Comparison of ENCODE assay signal across 16 cellular contexts in the genomic region with DNA sequence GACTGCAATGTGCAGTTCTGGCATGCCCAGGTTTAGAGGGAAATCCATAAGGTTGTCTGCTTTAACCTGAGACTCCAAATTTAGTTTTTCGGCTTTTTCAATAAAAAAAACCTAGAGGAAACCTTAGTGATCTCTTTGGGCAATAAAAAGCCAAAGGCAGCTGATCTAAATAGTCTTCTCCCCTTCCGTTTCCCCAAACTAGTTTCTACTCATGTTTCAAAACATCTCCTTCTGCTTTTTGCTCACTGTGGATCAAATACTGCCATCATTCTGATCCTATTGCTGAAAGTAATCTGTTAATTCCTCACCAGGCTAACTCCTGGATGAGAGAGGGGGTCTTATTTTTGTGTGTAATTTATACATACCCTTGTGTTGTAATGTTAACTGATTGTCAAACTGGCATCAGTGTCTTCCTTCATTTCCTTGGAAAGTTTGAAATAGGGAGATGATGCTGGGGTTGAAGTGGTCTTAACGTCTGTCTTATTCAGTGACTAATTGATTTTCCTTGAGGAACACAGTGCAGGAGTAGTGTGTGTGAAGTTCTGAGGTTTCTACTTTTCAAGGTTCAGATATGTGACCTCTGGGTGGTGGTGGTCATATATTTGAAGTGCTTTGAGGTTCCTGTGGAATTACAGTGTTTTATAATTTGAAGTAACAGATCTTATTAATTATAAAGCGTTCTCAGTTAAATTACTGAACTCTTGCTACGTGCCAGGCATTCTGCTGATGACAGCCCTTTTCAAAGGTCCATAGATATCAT. TPM values are rescaled to one million over a fixed set of nuclear protein-coding genes. Genes with fewer than 3 reads are reported as not detected.
A peak's percentile ranks its signal among the peaks of the same experiment; 100 is the strongest.
DNase-seq lines count a peak whose midpoint lies in the region; ATAC-seq and TF ChIP-seq lines count a peak whose summit lies in the region.
"Had no signal": no experiment of that assay in that cellular context is flagged by ENCODE, and none has a peak within 500 bp of the region (broad histone marks: within the 10 kb centered on the region; RNA-seq: fewer than 3 reads in every experiment).

No MANE protein-coding gene starts in this region.

- peaks cover 1% of the 10 kb centered on the region for H3K36me3 Mint-ChIP-seq in IgD-negative memory B cell
- H3K36me3 Mint-ChIP-seq: activated naive CD8-positive, alpha-beta T cell treated with anti-CD3 and anti-CD28 coated beads, Interleukin-2, amount 10 ng/mL, durations not matched to agents 7 days and 5 days had no signal

- TF ChIP-seq POLR2A in gastroesophageal sphincter (IDR thresholded peaks at IDR 0.05): no peak

- H3K36me3 ChIP-seq in fibroblast of lung (ENCODE audit: control insufficient read depth, insufficient read depth, low read length) (no peaks in the 10 kb centered on the region), gastroesophageal sphincter (no peaks in the 10 kb centered on the region)
- H3K36me3 ChIP-seq: esophagus muscularis mucosa had no signal

- H3K79me2 ChIP-seq in fibroblast of lung (ENCODE audit: control insufficient read depth, insufficient read depth, low read length): no peaks in the 10 kb centered on the region

- H3K9me3 ChIP-seq in fibroblast of lung (ENCODE audit: control insufficient read depth, insufficient read depth, low read depth, low read length) (no peaks in the 10 kb centered on the region), gastroesophageal sphincter (no peaks in the 10 kb centered on the region)
- H3K9me3 ChIP-seq: esophagus muscularis mucosa had no signal

- H3K27ac ChIP-seq in fibroblast of lung (ENCODE audit: insufficient read depth, low read length) (no peak overlapping the region), gastroesophageal sphincter (no peak overlapping the region)
- H3K27ac ChIP-seq: esophagus muscularis mucosa, VCaP had no signal

- no peaks in the 10 kb centered on the region for H3K27me3 Mint-ChIP-seq in IgD-negative memory B cell
- H3K27me3 Mint-ChIP-seq: activated naive CD8-positive, alpha-beta T cell treated with anti-CD3 and anti-CD28 coated beads, Interleukin-2, amount 10 ng/mL, durations not matched to agents 7 days and 5 days had no signal

- H3K9ac ChIP-seq in fibroblast of lung (ENCODE audit: insufficient read depth, low read length): no peak overlapping the region

- H3K4me2 ChIP-seq in fibroblast of lung (ENCODE audit: extremely low read depth, insufficient read depth, low read length): no peak overlapping the region

- peak; percentile 60 for DNase-seq in EH (ENCODE audit: low read depth)
- peak; percentile 15 to 65 for DNase-seq in fibroblast of lung (ENCODE audit: low read depth in 2 of 2)
- DNase-seq in activated T-cell treated with anti-CD3 and anti-CD28 coated beads, Interleukin-2, amount 50 U/mL, for 1 hour: no peak
- no peak for DNase-seq in inferior parietal cortex (ENCODE audit: extremely low spot score)
- DNase-seq: activated naive CD8-positive, alpha-beta T cell treated with anti-CD3 and anti-CD28 coated beads, Interleukin-2, amount 10 ng/mL, durations not matched to agents 7 days and 5 days; DMS153; NCI-H1417 treated with DMSO at 0.1 percent for 48 hours; NCI-H510A; stimulated activated CD4-positive, alpha-beta T cell treated with anti-CD3 and anti-CD28 coated beads, Interleukin-2, amount 100 ng/mL, for 48 hours; stimulated activated naive CD4-positive, alpha-beta T cell had no signal

- H3K27me3 ChIP-seq in fibroblast of lung (ENCODE audit: control insufficient read depth, insufficient read depth, low read length): no peaks in the 10 kb centered on the region
- no peaks in the 10 kb centered on the region for H3K27me3 ChIP-seq in gastroesophageal sphincter
- H3K27me3 ChIP-seq: esophagus muscularis mucosa had no signal

- peak overlapping the region in 1 of 3 donors; percentile 92 for H3K27ac Mint-ChIP-seq in IgD-negative memory B cell
- H3K27ac Mint-ChIP-seq: activated naive CD8-positive, alpha-beta T cell treated with anti-CD3 and anti-CD28 coated beads, Interleukin-2, amount 10 ng/mL, durations not matched to agents 7 days and 5 days had no signal

- H3K4me1 ChIP-seq in fibroblast of lung (ENCODE audit: control insufficient read depth, extremely low read depth, insufficient read depth, low read length) (peaks cover 13% of the 10 kb centered on the region), gastroesophageal sphincter (peaks cover 0 to 34% (median 0%) of the 10 kb centered on the region in 3 donors)

- TF ChIP-seq CTCF in fibroblast of lung (conservative IDR thresholded peaks at IDR 0.05 in 1 of 2, IDR thresholded peaks at IDR 0.05 in 1 of 2; ENCODE audit: low read depth in 1 of 2, low read length in 2 of 2) (no peak), gastroesophageal sphincter (IDR thresholded peaks at IDR 0.05) (no peak)

- H3K4me3 ChIP-seq in fibroblast of lung (replicated peaks in 1 of 4; ENCODE audit: control extremely low read depth in 1 of 4, insufficient read depth in 1 of 4, low read depth in 3 of 4, low read length in 4 of 4) (no peak overlapping the region), gastroesophageal sphincter (no peak overlapping the region)
- H3K4me3 ChIP-seq: esophagus muscularis mucosa had no signal

- peaks cover 0 to 3% (median 0%) of the 10 kb centered on the region in 3 donors for H3K9me3 Mint-ChIP-seq in IgD-negative memory B cell
- H3K9me3 Mint-ChIP-seq: activated naive CD8-positive, alpha-beta T cell treated with anti-CD3 and anti-CD28 coated beads, Interleukin-2, amount 10 ng/mL, durations not matched to agents 7 days and 5 days had no signal

- no peaks in the 10 kb centered on the region for H4K20me1 ChIP-seq in fibroblast of lung (ENCODE audit: control insufficient read depth, extremely low read depth, insufficient read depth, low read length)

- 73 to 93% methylated on average over 5 of the region's 5 CpGs for WGBS in gastroesophageal sphincter (ENCODE audit: low coverage in 1 of 2), 2 donors

- no peak overlapping the region for H2AFZ ChIP-seq in fibroblast of lung (ENCODE audit: low read length)

- no peak for TF ChIP-seq EP300 in gastroesophageal sphincter (IDR thresholded peaks at IDR 0.05)

- H3K4me3 Mint-ChIP-seq in IgD-negative memory B cell: peak overlapping the region; percentile 13 to 78 (median 54)
- H3K4me3 Mint-ChIP-seq: activated naive CD8-positive, alpha-beta T cell treated with anti-CD3 and anti-CD28 coated beads, Interleukin-2, amount 10 ng/mL, durations not matched to agents 7 days and 5 days had no signal

- peaks cover 14 to 31% (median 25%) of the 10 kb centered on the region in 3 donors for H3K4me1 Mint-ChIP-seq in IgD-negative memory B cell
- H3K4me1 Mint-ChIP-seq: activated naive CD8-positive, alpha-beta T cell treated with anti-CD3 and anti-CD28 coated beads, Interleukin-2, amount 10 ng/mL, durations not matched to agents 7 days and 5 days had no signal

- ATAC-seq in GM21737 (IDR thresholded peaks at IDR 0.05; ENCODE audit: unreplicated experiment): peak; percentile 28
- ATAC-seq in gastroesophageal sphincter: no peak
- no peak for ATAC-seq in HG03095 (IDR thresholded peaks at IDR 0.05; ENCODE audit: unreplicated experiment)

RNA-seq across cellular contexts. Expression of a gene that starts 55.0 kb away (rescaled TPM):
- polyA plus RNA-seq in IgD-negative memory B cell (0.75 TPM), fibroblast of lung (4.0 and 8.0 TPM in 2 replicates)
- total RNA-seq in fibroblast of lung (8.7 and 13.4 TPM in 2 replicates), gastroesophageal sphincter (10 to 100 TPM in 2 of 4 donors, 1 to 10 TPM in 2; 6.3 to 29.1 (median 9.9) TPM)
- 2.8 and 6.2 TPM in 2 replicates for polyA plus RNA-seq in fibroblast of lung (2012)
- polyA minus RNA-seq in fibroblast of lung (ENCODE audit: low replicate concordance): 3.4 and 10.6 TPM in 2 replicates
- total RNA-seq: activated naive CD8-positive, alpha-beta T cell treated with anti-CD3 and anti-CD28 coated beads, Interleukin-2, amount 10 ng/mL, durations not matched to agents 7 days and 5 days had no signal

Comparison
In these comparisons a context has a peak if more than half of its experiments do, and no peak if none do; other contexts are left out.
1. DNase-seq: peak in EH (single experiment) and fibroblast of lung (2 of 2); none in activated T-cell treated with anti-CD3 and anti-CD28 coated beads, Interleukin-2, amount 50 U/mL, for 1 hour (single experiment) and inferior parietal cortex (single experiment).